Comparison of ENCODE assay signal across 31 cellular contexts in genomic region chr12:54227376-54227775, GRCh38. TPM values are rescaled to one million over a fixed set of nuclear protein-coding genes. Genes with fewer than 3 reads are reported as not detected.
DNase-seq lines count a peak whose midpoint lies in the region; ATAC-seq and TF ChIP-seq lines count a peak whose summit lies in the region.
"Had no signal": no experiment of that assay in that cellular context is flagged by ENCODE, and none has a peak within 500 bp of the region (broad histone marks: within the 10 kb centered on the region; RNA-seq: fewer than 3 reads in every experiment).

No MANE protein-coding gene starts in this region.

- peaks cover 6% of the 10 kb centered on the region for H3K4me1 ChIP-seq in upper lobe of right lung
- H3K4me1 ChIP-seq: HAP-1 had no signal

- peaks cover 3% of the 10 kb centered on the region for H3K36me3 Mint-ChIP-seq in endothelial cell (ENCODE audit: low read depth, unreplicated experiment)
- H3K36me3 Mint-ChIP-seq: activated naive CD8-positive, alpha-beta T cell treated with anti-CD3 and anti-CD28 coated beads for 36 hours; mesothelial cell of epicardium had no signal

- H3K4me1 Mint-ChIP-seq in stimulated activated naive CD8-positive, alpha-beta T cell treated with anti-CD3 and anti-CD28 coated beads, Interleukin-15, amount 100 ng/mL, for 72 hours = peaks cover 18% of the 10 kb centered on the region
- peaks cover 36% of the 10 kb centered on the region for H3K4me1 Mint-ChIP-seq in endothelial cell (ENCODE audit: unreplicated experiment)
- H3K4me1 Mint-ChIP-seq: endodermal cell had no signal

- H3K4me3 ChIP-seq in upper lobe of right lung = no peak overlapping the region
- H3K4me3 ChIP-seq in dorsolateral prefrontal cortex = no peak overlapping the region
- H3K4me3 ChIP-seq: HAP-1, heart right ventricle, PC-9, prostate gland, thyroid gland had no signal

- H3K9me3 Mint-ChIP-seq in stimulated activated naive CD8-positive, alpha-beta T cell treated with anti-CD3 and anti-CD28 coated beads, Interleukin-15, amount 100 ng/mL, for 72 hours = no peaks in the 10 kb centered on the region
- no peaks in the 10 kb centered on the region for H3K9me3 Mint-ChIP-seq in endothelial cell (ENCODE audit: unreplicated experiment)
- H3K9me3 Mint-ChIP-seq: activated naive CD8-positive, alpha-beta T cell treated with anti-CD3 and anti-CD28 coated beads for 36 hours; endodermal cell; mesothelial cell of epicardium; T-helper 1 cell treated with Interleukin-12 subunit alpha and Interleukin-12 subunit beta and Interleukin-4 antibody, amounts not matched to agents 30 μg/mL and 1 μg/mL, for 36 hours had no signal

- no peaks in the 10 kb centered on the region for H3K27me3 Mint-ChIP-seq in stimulated activated naive CD8-positive, alpha-beta T cell treated with anti-CD3 and anti-CD28 coated beads, Interleukin-15, amount 100 ng/mL, for 72 hours
- H3K27me3 Mint-ChIP-seq in endothelial cell (ENCODE audit: unreplicated experiment) = peaks cover 2% of the 10 kb centered on the region
- H3K27me3 Mint-ChIP-seq: activated naive CD8-positive, alpha-beta T cell treated with anti-CD3 and anti-CD28 coated beads for 36 hours had no signal

- H3K27ac ChIP-seq in upper lobe of right lung = no peak overlapping the region
- no peak overlapping the region for H3K27ac ChIP-seq in dorsolateral prefrontal cortex
- H3K27ac ChIP-seq: PC-9, prostate gland, thyroid gland had no signal

- H3K27me3 ChIP-seq in upper lobe of right lung (no peaks in the 10 kb centered on the region), dorsolateral prefrontal cortex (no peaks in the 10 kb centered on the region)
- H3K27me3 ChIP-seq: heart right ventricle, thyroid gland had no signal

- TF ChIP-seq CTCF in endothelial cell (IDR thresholded peaks at IDR 0.05; ENCODE audit: unreplicated experiment) = no peak
- no peak for TF ChIP-seq CTCF in upper lobe of right lung (IDR thresholded peaks at IDR 0.05)
- TF ChIP-seq CTCF in dorsolateral prefrontal cortex (IDR thresholded peaks at IDR 0.05 in 54 of 56, conservative IDR thresholded peaks at IDR 0.05 in 2 of 56; ENCODE audit: low read depth in 1 of 56, partially characterized antibody in 56 of 56) = no peak

- no peak overlapping the region for H3K4me3 Mint-ChIP-seq in stimulated activated naive CD8-positive, alpha-beta T cell treated with anti-CD3 and anti-CD28 coated beads, Interleukin-15, amount 100 ng/mL, for 72 hours
- H3K4me3 Mint-ChIP-seq in endothelial cell (ENCODE audit: unreplicated experiment) = peak overlapping the region; percentile 33
- H3K4me3 Mint-ChIP-seq: activated CD8-positive, alpha-beta T cell treated with anti-CD3 and anti-CD28 coated beads, Interleukin-2, amount 10 ng/mL, durations not matched to agents 7 days and 5 days; activated naive CD8-positive, alpha-beta T cell treated with anti-CD3 and anti-CD28 coated beads for 36 hours; endodermal cell; mesothelial cell of epicardium; T-helper 1 cell treated with Interleukin-12 subunit alpha and Interleukin-12 subunit beta and Interleukin-4 antibody, amounts not matched to agents 30 μg/mL and 1 μg/mL, for 36 hours had no signal

- intact Hi-C loops in upper lobe of right lung (cut with DNase I) (loop anchor here (10.0 kb wide), 1 partner anchor 137 kb away; the partner anchor contains the start of gene GPR84), dorsolateral prefrontal cortex (cut with DNase I) (no loop called here)

- H3K36me3 ChIP-seq in upper lobe of right lung = no peaks in the 10 kb centered on the region
- H3K36me3 ChIP-seq: heart right ventricle, prostate gland, thyroid gland had no signal

- peak; percentile 18 for ATAC-seq in stimulated activated naive CD8-positive, alpha-beta T cell treated with anti-CD3 and anti-CD28 coated beads, Interleukin-15, amount 100 ng/mL, for 72 hours
- ATAC-seq in stimulated activated naive CD8-positive, alpha-beta T cell treated with anti-CD3 and anti-CD28 coated beads, Interleukin-15, Interleukin-2, amounts not matched to agents 100 U/mL and 50 U/mL, for 24 hours = no peak
- ATAC-seq in upper lobe of right lung = peak; percentile 28
- ATAC-seq in HG03025 (IDR thresholded peaks at IDR 0.05; ENCODE audit: low FRiP score, unreplicated experiment) = no peak
- ATAC-seq: activated CD8-positive, alpha-beta T cell treated with anti-CD3 and anti-CD28 coated beads, Interleukin-2, amount 10 ng/mL, durations not matched to agents 7 days and 5 days; esophagus mucosa; heart right ventricle; Right ventricle myocardium inferior; sciatic nerve; SK-N-SH treated with all-trans-retinoic acid at 6 μM for 48 hours had no signal

- no peaks in the 10 kb centered on the region for H3K9me3 ChIP-seq in upper lobe of right lung
- H3K9me3 ChIP-seq: HAP-1, heart right ventricle, prostate gland, thyroid gland had no signal

- no peak overlapping the region for H3K27ac Mint-ChIP-seq in stimulated activated naive CD8-positive, alpha-beta T cell treated with anti-CD3 and anti-CD28 coated beads, Interleukin-15, amount 100 ng/mL, for 72 hours
- peak overlapping the region; percentile 28 for H3K27ac Mint-ChIP-seq in endothelial cell (ENCODE audit: unreplicated experiment)
- H3K27ac Mint-ChIP-seq: activated CD8-positive, alpha-beta T cell treated with anti-CD3 and anti-CD28 coated beads, Interleukin-2, amount 10 ng/mL, durations not matched to agents 7 days and 5 days; activated naive CD8-positive, alpha-beta T cell treated with anti-CD3 and anti-CD28 coated beads for 36 hours; endodermal cell; mesothelial cell of epicardium; T-helper 1 cell treated with Interleukin-12 subunit alpha and Interleukin-12 subunit beta and Interleukin-4 antibody, amounts not matched to agents 30 μg/mL and 1 μg/mL, for 36 hours had no signal

- no peak for DNase-seq in stimulated activated naive CD8-positive, alpha-beta T cell treated with anti-CD3 and anti-CD28 coated beads, Interleukin-15, amount 100 ng/mL, for 72 hours
- DNase-seq in stimulated activated naive CD8-positive, alpha-beta T cell treated with anti-CD3 and anti-CD28 coated beads, Interleukin-15, Interleukin-2, amounts not matched to agents 100 U/mL and 50 U/mL, for 24 hours = no peak
- DNase-seq in NCI-H69 (lab: John Stamatoyannopoulos, UW) = peak; percentile 62
- no peak for DNase-seq in endothelial cell (ENCODE audit: low spot score)
- no peak for DNase-seq in upper lobe of right lung
- DNase-seq in 8988T = no peak
- no peak for DNase-seq in dorsolateral prefrontal cortex
- DNase-seq: ACHN; activated CD4-positive, alpha-beta T cell treated with anti-CD3 and anti-CD28 coated beads for 1 hour; activated CD8-positive, alpha-beta T cell treated with anti-CD3 and anti-CD28 coated beads, Interleukin-2, amount 10 ng/mL, durations not matched to agents 7 days and 5 days; activated naive CD8-positive, alpha-beta T cell treated with anti-CD3 and anti-CD28 coated beads for 36 hours; cortex of kidney; DMS153; endodermal cell; foreskin fibroblast; heart right ventricle; NCI-H1930; NCI-H526; nucleus accumbens; PC-9; stimulated activated CD8-positive, alpha-beta memory T cell treated with anti-CD3 and anti-CD28 coated beads, Interleukin-4, amount 100 ng/mL, for 48 hours; thyroid gland had no signal

RNA-seq across cellular contexts. Expression of gene SMUG1, which starts 38.6 kb away (rescaled TPM):
- total RNA-seq in endothelial cell (ENCODE audit: unreplicated experiment) = 24.2 TPM
- 22.7 TPM for total RNA-seq in upper lobe of right lung
- total RNA-seq in dorsolateral prefrontal cortex = 10 to 100 TPM; 15.0 to 44.0 (median 30.6) TPM

RNA-seq across cellular contexts. Expression of gene CBX5, which starts 52.5 kb away (rescaled TPM):
- total RNA-seq in endothelial cell (ENCODE audit: unreplicated experiment) = 173 TPM
- total RNA-seq in upper lobe of right lung = 52.3 TPM
- total RNA-seq in dorsolateral prefrontal cortex = 100 to 1,000 TPM in 115 of 120 experiments, 10 to 100 TPM in 5; 82.3 to 164 (median 125) TPM

RNA-seq across cellular contexts. Expression of gene HNRNPA1, which starts 53.1 kb away (rescaled TPM):
- total RNA-seq in endothelial cell (ENCODE audit: unreplicated experiment) (1,804 TPM), upper lobe of right lung (498 TPM), dorsolateral prefrontal cortex (100 to 1,000 TPM; 289 to 594 (median 437) TPM)

Comparison
In these comparisons a context has a peak if more than half of its experiments do, and no peak if none do; other contexts are left out.
1. ATAC-seq: peak in stimulated activated naive CD8-positive, alpha-beta T cell treated with anti-CD3 and anti-CD28 coated beads, Interleukin-15, amount 100 ng/mL, for 72 hours (single experiment) and upper lobe of right lung (single experiment); none in stimulated activated naive CD8-positive, alpha-beta T cell treated with anti-CD3 and anti-CD28 coated beads, Interleukin-15, Interleukin-2, amounts not matched to agents 100 U/mL and 50 U/mL, for 24 hours (single experiment) and HG03025 (single experiment).